In genomic region chr6:161143663-161144430, GRCh38 we compare ENCODE assay signal across 14 cellular contexts.
DNase-seq lines count a peak whose midpoint lies in the region; ATAC-seq and TF ChIP-seq lines count a peak whose summit lies in the region.
"Had no signal": no experiment of that assay in that cellular context is flagged by ENCODE, and none has a peak within 500 bp of the region (broad histone marks: within the 10 kb centered on the region; RNA-seq: fewer than 3 reads in every experiment).

No MANE protein-coding gene starts in this region.

- H3K4me3 ChIP-seq in esophagus muscularis mucosa (no peak overlapping the region), neural progenitor cell (no peak overlapping the region), SJCRH30 (no peak overlapping the region)
- H3K4me3 ChIP-seq: BLaER1 treated with 17β-estradiol and CSF1 and Interleukin-3, amounts not matched to agents 10 nM and 100 nM had no signal

- no peaks in the 10 kb centered on the region for H3F3A ChIP-seq in neural progenitor cell (ENCODE audit: low read depth)

- intact Hi-C loops in esophagus muscularis mucosa (cut with DNase I), result loop anchor here (5.0 kb wide), 1 partner anchor 228 kb away; no protein-coding TSS in a partner anchor

- DNase-seq in activated T-cell treated with anti-CD3 and anti-CD28 coated beads, Interleukin-2, amount 50 U/mL, for 72 hours, result no peak
- no peak for DNase-seq in activated T-cell treated with anti-CD3 and anti-CD28 coated beads, Interleukin-2, amount 50 U/mL, for 24 hours
- DNase-seq in chondrocyte (ENCODE audit: low spot score) (peak; percentile 57), esophagus muscularis mucosa (ENCODE audit: extremely low spot score) (peak; percentile 62), neural progenitor cell (ENCODE audit: low spot score) (no peak), SJCRH30 (no peak), RPMI8226 (no peak)
- DNase-seq: ACHN; CD4-positive, CD25-positive, alpha-beta regulatory T cell; DMS53; GF-D8 had no signal

- no peak for TF ChIP-seq EP300 in esophagus muscularis mucosa (IDR thresholded peaks at IDR 0.05)

- H3K4me1 Mint-ChIP-seq in activated T-cell treated with anti-CD3 and anti-CD28 coated beads, Interleukin-2, amount 50 U/mL, for 72 hours (ENCODE audit: low read depth), result no peaks in the 10 kb centered on the region
- H3K4me1 Mint-ChIP-seq in activated T-cell treated with anti-CD3 and anti-CD28 coated beads, Interleukin-2, amount 50 U/mL, for 24 hours (ENCODE audit: low read depth), result no peaks in the 10 kb centered on the region
- H3K4me1 Mint-ChIP-seq in chondrocyte (ENCODE audit: low read depth) (peaks cover 5% of the 10 kb centered on the region), neural progenitor cell (peaks cover 3% of the 10 kb centered on the region)

- TF ChIP-seq CTCF in chondrocyte (IDR thresholded peaks at IDR 0.05) (no peak), esophagus muscularis mucosa (IDR thresholded peaks at IDR 0.05) (no peak), neural progenitor cell (IDR thresholded peaks at IDR 0.05) (no peak)

- no peak overlapping the region for H3K9ac ChIP-seq in neural progenitor cell
- H3K9ac ChIP-seq: BLaER1 treated with 17β-estradiol and CSF1 and Interleukin-3, amounts not matched to agents 10 nM and 100 nM had no signal

- H3K27me3 ChIP-seq in esophagus muscularis mucosa (no peaks in the 10 kb centered on the region), neural progenitor cell (no peaks in the 10 kb centered on the region), SJCRH30 (no peaks in the 10 kb centered on the region)
- H3K27me3 ChIP-seq: BLaER1 treated with 17β-estradiol and CSF1 and Interleukin-3, amounts not matched to agents 10 nM and 100 nM had no signal

- no peak for ATAC-seq in activated T-cell treated with anti-CD3 and anti-CD28 coated beads, Interleukin-2, amount 50 U/mL, for 72 hours (replicated peaks in 1 of 2)
- ATAC-seq in HG03565 (IDR thresholded peaks at IDR 0.05; ENCODE audit: unreplicated experiment), result no peak
- ATAC-seq: HCT116 had no signal

- no peaks in the 10 kb centered on the region for H3K36me3 Mint-ChIP-seq in activated T-cell treated with anti-CD3 and anti-CD28 coated beads, Interleukin-2, amount 50 U/mL, for 72 hours (ENCODE audit: insufficient read depth in 2 of 2)
- H3K36me3 Mint-ChIP-seq in activated T-cell treated with anti-CD3 and anti-CD28 coated beads, Interleukin-2, amount 50 U/mL, for 24 hours (ENCODE audit: low read depth), result peaks cover 26% of the 10 kb centered on the region
- H3K36me3 Mint-ChIP-seq in chondrocyte (ENCODE audit: low read depth) (peaks cover 22% of the 10 kb centered on the region), neural progenitor cell (peaks cover 49% of the 10 kb centered on the region)

- H3K4me2 ChIP-seq in neural progenitor cell, result no peak overlapping the region

- no peaks in the 10 kb centered on the region for H3K9me3 Mint-ChIP-seq in activated T-cell treated with anti-CD3 and anti-CD28 coated beads, Interleukin-2, amount 50 U/mL, for 72 hours
- H3K9me3 Mint-ChIP-seq in activated T-cell treated with anti-CD3 and anti-CD28 coated beads, Interleukin-2, amount 50 U/mL, for 24 hours, result no peaks in the 10 kb centered on the region
- no peaks in the 10 kb centered on the region for H3K9me3 Mint-ChIP-seq in chondrocyte (ENCODE audit: low read depth)
- H3K9me3 Mint-ChIP-seq in neural progenitor cell, result no peaks in the 10 kb centered on the region

- H2AFZ ChIP-seq in neural progenitor cell (replicated peaks), result no peak overlapping the region

- H3K27ac Mint-ChIP-seq in activated T-cell treated with anti-CD3 and anti-CD28 coated beads, Interleukin-2, amount 50 U/mL, for 72 hours, result peak overlapping the region; percentile 40
- no peak overlapping the region for H3K27ac Mint-ChIP-seq in activated T-cell treated with anti-CD3 and anti-CD28 coated beads, Interleukin-2, amount 50 U/mL, for 24 hours
- no peak overlapping the region for H3K27ac Mint-ChIP-seq in chondrocyte (ENCODE audit: unreplicated experiment)
- peak overlapping the region; percentile 72 for H3K27ac Mint-ChIP-seq in neural progenitor cell
- H3K27ac Mint-ChIP-seq: CD4-positive, CD25-positive, alpha-beta regulatory T cell had no signal

- 91% methylated on average over 11 of the region's 11 CpGs for WGBS in esophagus muscularis mucosa

- TF ChIP-seq POLR2A in esophagus muscularis mucosa (IDR thresholded peaks at IDR 0.05; ENCODE audit: low read depth), result no peak

- H3K9me3 ChIP-seq in esophagus muscularis mucosa (no peaks in the 10 kb centered on the region), neural progenitor cell (ENCODE audit: low read depth) (no peaks in the 10 kb centered on the region), SJCRH30 (replicated peaks) (no peaks in the 10 kb centered on the region)
- H3K9me3 ChIP-seq: BLaER1 treated with 17β-estradiol and CSF1 and Interleukin-3, amounts not matched to agents 10 nM and 100 nM had no signal

- H3K27ac ChIP-seq in esophagus muscularis mucosa (replicated peaks in 1 of 4) (no peak overlapping the region), neural progenitor cell (no peak overlapping the region), SJCRH30 (no peak overlapping the region)
- H3K27ac ChIP-seq: BLaER1 treated with 17β-estradiol and CSF1 and Interleukin-3, amounts not matched to agents 10 nM and 100 nM had no signal

- no peaks in the 10 kb centered on the region for H3K27me3 Mint-ChIP-seq in activated T-cell treated with anti-CD3 and anti-CD28 coated beads, Interleukin-2, amount 50 U/mL, for 72 hours (ENCODE audit: low read depth)
- no peaks in the 10 kb centered on the region for H3K27me3 Mint-ChIP-seq in activated T-cell treated with anti-CD3 and anti-CD28 coated beads, Interleukin-2, amount 50 U/mL, for 24 hours
- H3K27me3 Mint-ChIP-seq in chondrocyte (ENCODE audit: low read depth) (no peaks in the 10 kb centered on the region), neural progenitor cell (ENCODE audit: insufficient read depth, low read depth) (peaks cover 2% of the 10 kb centered on the region)
- H3K27me3 Mint-ChIP-seq: CD4-positive, CD25-positive, alpha-beta regulatory T cell had no signal

- H3K36me3 ChIP-seq in esophagus muscularis mucosa (peaks cover 0 to 58% (median 19%) of the 10 kb centered on the region in 4 donors), neural progenitor cell (no peaks in the 10 kb centered on the region), SJCRH30 (0 out of 2 replicates have a peak, but pooled peaks cover 2% of the 10 kb centered on the region)

- H3K4me1 ChIP-seq in esophagus muscularis mucosa (peaks cover 0 to 6% (median 0%) of the 10 kb centered on the region in 4 donors), neural progenitor cell (no peaks in the 10 kb centered on the region), SJCRH30 (peaks cover 5% of the 10 kb centered on the region)

- no peaks in the 10 kb centered on the region for H3K79me2 ChIP-seq in neural progenitor cell (ENCODE audit: low read depth)

- H4K20me1 ChIP-seq in neural progenitor cell (ENCODE audit: low read depth), result no peaks in the 10 kb centered on the region

- no peak overlapping the region for H3K4me3 Mint-ChIP-seq in activated T-cell treated with anti-CD3 and anti-CD28 coated beads, Interleukin-2, amount 50 U/mL, for 72 hours
- no peak overlapping the region for H3K4me3 Mint-ChIP-seq in activated T-cell treated with anti-CD3 and anti-CD28 coated beads, Interleukin-2, amount 50 U/mL, for 24 hours
- H3K4me3 Mint-ChIP-seq in chondrocyte (ENCODE audit: unreplicated experiment) (no peak overlapping the region), neural progenitor cell (no peak overlapping the region)
- H3K4me3 Mint-ChIP-seq: CD4-positive, CD25-positive, alpha-beta regulatory T cell had no signal

Comparison
In these comparisons a context has a peak if more than half of its experiments do, and no peak if none do; other contexts are left out.
1. H3K27ac Mint-ChIP-seq: peak in activated T-cell treated with anti-CD3 and anti-CD28 coated beads, Interleukin-2, amount 50 U/mL, for 72 hours (single experiment) and neural progenitor cell (single experiment); none in activated T-cell treated with anti-CD3 and anti-CD28 coated beads, Interleukin-2, amount 50 U/mL, for 24 hours (single experiment) and chondrocyte (single experiment).
2. DNase-seq: peak in chondrocyte (single experiment) and esophagus muscularis mucosa (single experiment); none in activated T-cell treated with anti-CD3 and anti-CD28 coated beads, Interleukin-2, amount 50 U/mL, for 72 hours (0 of 2), activated T-cell treated with anti-CD3 and anti-CD28 coated beads, Interleukin-2, amount 50 U/mL, for 24 hours (single experiment), neural progenitor cell (single experiment), SJCRH30 (0 of 2) and RPMI8226 (single experiment).